ENCODE assay signal across 22 cellular contexts in the genomic region with DNA sequence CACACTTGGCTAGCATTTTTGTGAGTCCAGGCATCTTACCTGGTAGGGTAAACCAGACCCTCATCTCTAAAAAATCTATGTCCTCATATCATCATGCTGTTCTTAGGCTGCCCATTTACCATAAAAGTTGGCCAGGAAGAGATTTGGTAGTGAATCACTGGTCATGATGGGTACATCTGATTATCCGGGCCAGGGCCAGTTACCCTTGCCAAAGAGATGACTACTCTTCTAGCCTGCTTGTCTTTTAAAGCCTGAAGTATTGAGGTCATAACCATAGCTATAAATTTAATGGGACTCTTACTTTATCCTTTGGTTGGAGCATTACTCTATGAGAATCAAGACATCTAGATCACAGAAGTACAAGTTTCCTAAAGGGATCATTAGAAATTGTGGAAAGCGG.
"Had no signal": no experiment of that assay in that cellular context is flagged by ENCODE, and none has a peak within 500 bp of the region (broad histone marks: within the 10 kb centered on the region; RNA-seq: fewer than 3 reads in every experiment).

No MANE protein-coding gene starts in this region.

- H3K4me1 ChIP-seq: esophagus muscularis mucosa, heart right ventricle, lower lobe of right lung had no signal

- DNase-seq: activated CD4-positive, alpha-beta memory T cell treated with anti-CD3 and anti-CD28 coated beads, Interleukin-2, amount 10 ng/mL, durations not matched to agents 7 days and 5 days; activated CD4-positive, alpha-beta T cell treated with anti-CD3 and anti-CD28 coated beads, Interleukin-2, amount 10 ng/mL, durations not matched to agents 24 days and 14 days; activated CD4-positive, CD25-positive, alpha-beta regulatory T cell treated with anti-CD3 and anti-CD28 coated beads, Interleukin-2, amount 50 U/mL, for 72 hours; activated CD8-positive, alpha-beta memory T cell treated with anti-CD3 and anti-CD28 coated beads, Interleukin-2, amount 50 U/mL, for 48 hours; activated gamma-delta T cell treated with Interleukin-2 at 50 U/mL for 16 hours; activated naive CD4-positive, alpha-beta T cell treated with anti-CD3 and anti-CD28 coated beads, Interleukin-2, amount 50 U/mL, for 16 hours; activated T-cell treated with anti-CD3 and anti-CD28 coated beads, Interleukin-2, amount 50 U/mL, for 4 hours; amniotic stem cell; caudate nucleus; endodermal cell; heart right ventricle; lower lobe of right lung; mucosa of descending colon; right cardiac atrium; stimulated activated CD4-positive, alpha-beta T cell treated with anti-CD3 and anti-CD28 coated beads, Interleukin-2, amount 100 ng/mL, for 48 hours; stimulated activated naive CD8-positive, alpha-beta T cell treated with anti-CD3 and anti-CD28 coated beads, Interleukin-15, Interleukin-2, amounts not matched to agents 100 U/mL and 50 U/mL, for 24 hours; T-helper 9 cell; trophoblast cell had no signal

- H3K27me3 ChIP-seq: esophagus muscularis mucosa, heart right ventricle had no signal

- H3K36me3 ChIP-seq: esophagus muscularis mucosa, heart right ventricle, lower lobe of right lung, thoracic aorta had no signal

- H3K4me3 ChIP-seq: esophagus muscularis mucosa, heart right ventricle, lower lobe of right lung, mucosa of descending colon, thoracic aorta had no signal

- H3K9me3 ChIP-seq: esophagus muscularis mucosa, lower lobe of right lung, mucosa of descending colon, thoracic aorta had no signal

- FAIRE-seq: astrocyte, urothelium cell line had no signal

- H3K27ac ChIP-seq: esophagus muscularis mucosa, heart right ventricle, lower lobe of right lung, thoracic aorta had no signal
